Comparison of ENCODE assay signal across 27 cellular contexts in genomic region chr13:49532593-49532992, GRCh38. TPM values are rescaled to one million over a fixed set of nuclear protein-coding genes. Genes with fewer than 3 reads are reported as not detected.
DNase-seq lines count a peak whose midpoint lies in the region; ATAC-seq and TF ChIP-seq lines count a peak whose summit lies in the region.
"Had no signal": no experiment of that assay in that cellular context is flagged by ENCODE, and none has a peak within 500 bp of the region (broad histone marks: within the 10 kb centered on the region; RNA-seq: fewer than 3 reads in every experiment).

No MANE protein-coding gene starts in this region.

- no peaks in the 10 kb centered on the region for H3K9me2 ChIP-seq in Karpas-422 (replicated peaks; ENCODE audit: insufficient read depth, low read length)

- TF ChIP-seq CTCF in left ventricle myocardium inferior (IDR thresholded peaks at IDR 0.05; ENCODE audit: borderline replicate concordance) (no peak), thyroid gland (IDR thresholded peaks at IDR 0.05) (no peak)

- no peaks in the 10 kb centered on the region for H3K9me3 ChIP-seq in Karpas-422 (ENCODE audit: low read length)
- H3K9me3 ChIP-seq in left ventricle myocardium inferior (replicated peaks) = no peaks in the 10 kb centered on the region
- no peaks in the 10 kb centered on the region for H3K9me3 ChIP-seq in thyroid gland
- no peaks in the 10 kb centered on the region for H3K9me3 ChIP-seq in aorta (ENCODE audit: control insufficient read depth, low read length)
- H3K9me3 ChIP-seq: gastroesophageal sphincter, lower lobe of right lung, ovary, upper lobe of right lung had no signal

- H2AFZ ChIP-seq in Karpas-422 (ENCODE audit: low read length) = no peak overlapping the region
- H2AFZ ChIP-seq: GM23338 had no signal

- H3K36me3 ChIP-seq in Karpas-422 (ENCODE audit: insufficient read depth, low read length) = peaks cover 24% of the 10 kb centered on the region; the same call in 1 of the 2 replicates
- peaks cover 4% of the 10 kb centered on the region for H3K36me3 ChIP-seq in left ventricle myocardium inferior
- H3K36me3 ChIP-seq in thyroid gland = no peaks in the 10 kb centered on the region
- H3K36me3 ChIP-seq in aorta (ENCODE audit: control insufficient read depth in 1 of 2, insufficient read depth in 2 of 2, low read length in 1 of 2) = peaks cover 0 to 1% of the 10 kb centered on the region in 2 donors
- H3K36me3 ChIP-seq: ovary had no signal

- H3K4me1 ChIP-seq in Karpas-422 (ENCODE audit: low read length) (peaks cover 65% of the 10 kb centered on the region), left ventricle myocardium inferior (peaks cover 30% of the 10 kb centered on the region), thyroid gland (peaks cover 57 to 66% of the 10 kb centered on the region in 2 donors), aorta (ENCODE audit: control insufficient read depth in 1 of 2, insufficient read depth in 2 of 2, low read length in 2 of 2) (no peaks in the 10 kb centered on the region)
- H3K4me1 ChIP-seq: gastroesophageal sphincter, lower lobe of right lung, upper lobe of right lung had no signal

- H3K9ac ChIP-seq in Karpas-422 (ENCODE audit: low read length) = no peak overlapping the region

- no peaks in the 10 kb centered on the region for H4K20me1 ChIP-seq in Karpas-422 (ENCODE audit: insufficient read depth, low read depth, low read length)

- ATAC-seq in Right ventricle myocardium superior (ENCODE audit: poor library complexity) (peak; percentile 67), HG02884 (IDR thresholded peaks at IDR 0.05; ENCODE audit: unreplicated experiment) (no peak), aorta (ENCODE audit: low FRiP score) (no peak)
- ATAC-seq: gastroesophageal sphincter; GM23338; lower lobe of right lung; natural killer cell treated with Interleukin-12 subunit alpha and Interleukin-12 subunit beta and Interleukin-15 and Interleukin-18, amount 100 ng/mL, for 72 hours; Panc1; upper lobe of right lung had no signal

- H3K4me3 ChIP-seq in Karpas-422 (ENCODE audit: low read length) = no peak overlapping the region
- no peak overlapping the region for H3K4me3 ChIP-seq in left ventricle myocardium inferior
- H3K4me3 ChIP-seq in thyroid gland (replicated peaks in 1 of 3) = no peak overlapping the region
- H3K4me3 ChIP-seq in aorta (ENCODE audit: low read length in 2 of 2) = no peak overlapping the region
- H3K4me3 ChIP-seq: dorsolateral prefrontal cortex, gastroesophageal sphincter, GM23338, lower lobe of right lung, ovary, upper lobe of right lung had no signal

- TF ChIP-seq POLR2A in thyroid gland (IDR thresholded peaks at IDR 0.05) = no peak

- DNase-seq in Right ventricle myocardium superior = no peak
- DNase-seq in cardiac septum (ENCODE audit: low spot score) = no peak
- no peak for DNase-seq in Karpas-422
- DNase-seq in left ventricle myocardium inferior = no peak
- DNase-seq in thyroid gland = no peak
- DNase-seq in NCI-H2029 (lab: John Stamatoyannopoulos, UW) = no peak
- no peak for DNase-seq in aorta
- DNase-seq: activated naive CD8-positive, alpha-beta T cell treated with anti-CD3 and anti-CD28 coated beads for 36 hours; DND-41; dorsolateral prefrontal cortex; islet precursor cell; lower lobe of right lung; NCI-H1092; NCI-H1930; NCI-H526; NK-92 treated with Interleukin-12 subunit alpha and Interleukin-12 subunit beta, amount 100 ng/mL, for 24 hours; ovary; retina; SIG-M5; stimulated activated CD4-positive, alpha-beta T cell treated with anti-CD3 and anti-CD28 coated beads, Interleukin-2, amount 100 ng/mL, for 24 hours; substantia nigra; upper lobe of right lung had no signal

- intact Hi-C loops in Right ventricle myocardium superior (cut with DNase I) = no loop called here
- intact Hi-C loops in cardiac septum (cut with DNase I) = no loop called here
- intact Hi-C loops in left ventricle myocardium inferior (cut with micrococcal nuclease) = no loop called here
- intact Hi-C loops in thyroid gland (cut with DNase I) = no loop called here
- intact Hi-C loops in aorta (cut with DNase I) = no loop called here

- H3K27me3 ChIP-seq in Karpas-422 (ENCODE audit: low read length) (no peaks in the 10 kb centered on the region), left ventricle myocardium inferior (ENCODE audit: low read depth) (no peaks in the 10 kb centered on the region), thyroid gland (no peaks in the 10 kb centered on the region), aorta (ENCODE audit: control insufficient read depth in 1 of 2, insufficient read depth in 2 of 2, low read length in 1 of 2) (no peaks in the 10 kb centered on the region)
- H3K27me3 ChIP-seq: dorsolateral prefrontal cortex, gastroesophageal sphincter, ovary, upper lobe of right lung had no signal

- peaks cover 10% of the 10 kb centered on the region; the same call in 1 of the 2 replicates for H3K79me2 ChIP-seq in Karpas-422 (ENCODE audit: low read length)

- H3K27ac ChIP-seq in Karpas-422 (ENCODE audit: low read length) = peak overlapping the region; percentile 82
- H3K27ac ChIP-seq in left ventricle myocardium inferior (replicated peaks) = peak overlapping the region; percentile 42
- peak overlapping the region; percentile 49 to 82 (median 68) for H3K27ac ChIP-seq in thyroid gland
- no peak overlapping the region for H3K27ac ChIP-seq in aorta (ENCODE audit: low read depth in 1 of 2, low read length in 2 of 2)
- H3K27ac ChIP-seq: gastroesophageal sphincter, lower lobe of right lung, ovary, upper lobe of right lung had no signal

- peak overlapping the region; percentile 53 for H3K4me2 ChIP-seq in Karpas-422 (ENCODE audit: low read depth, low read length, poor library complexity, severe bottlenecking)
- H3K4me2 ChIP-seq: GM23338 had no signal

- 31 to 46% methylated on average over 1 of the region's 1 CpG for WGBS in thyroid gland, 2 donors
- WGBS in aorta, 2 donors = 36 to 38% methylated on average over 1 of the region's 1 CpG

RNA-seq across cellular contexts. Expression of gene PHF11, which starts 36.8 kb away (rescaled TPM):
- total RNA-seq in Right ventricle myocardium superior (17.6 TPM), cardiac septum (20.5 TPM), left ventricle myocardium inferior (15.1 TPM), thyroid gland (10 to 100 TPM; 53.9 to 71.4 (median 64.2) TPM), aorta (10 to 100 TPM; 58.4 to 72.1 TPM)
- 34.3 and 75.2 TPM in 2 replicates for total RNA-seq in Karpas-422 (2014; rRNA removed; shearing (Covaris generic); ENCODE audit: low replicate concordance)
- 10 to 100 TPM; 29.9 to 96.7 TPM for polyA plus RNA-seq in aorta

RNA-seq across cellular contexts. Expression of gene RCBTB1, which starts 52.8 kb away (rescaled TPM):
- total RNA-seq in Right ventricle myocardium superior = 21.0 TPM
- total RNA-seq in cardiac septum = 15.9 TPM
- total RNA-seq in Karpas-422 (2014; rRNA removed; shearing (Covaris generic); ENCODE audit: low replicate concordance) = 41.1 and 45.1 TPM in 2 replicates
- total RNA-seq in left ventricle myocardium inferior = 21.6 TPM
- total RNA-seq in thyroid gland = 100 to 1,000 TPM in 2 of 4 donors, 10 to 100 TPM in 2; 82.2 to 172 (median 98.0) TPM
- total RNA-seq in aorta = 10 to 100 TPM; 12.7 to 21.6 TPM
- 10 to 100 TPM; 10.3 to 12.6 TPM for polyA plus RNA-seq in aorta

Comparison
In these comparisons a context has a peak if more than half of its experiments do, and no peak if none do; other contexts are left out.
1. H3K27ac ChIP-seq: peak in Karpas-422 (single experiment), left ventricle myocardium inferior (single experiment) and thyroid gland (3 of 3); none in aorta (0 of 2).